Comparison of ENCODE assay signal across 8 cellular contexts in genomic region chr19:12840091-12841079, GRCh38. TPM values are rescaled to one million over a fixed set of nuclear protein-coding genes. Genes with fewer than 3 reads are reported as not detected.
DNase-seq lines count a peak whose midpoint lies in the region; ATAC-seq, FAIRE-seq and TF ChIP-seq lines count a peak whose summit lies in the region.

No MANE protein-coding gene starts in this region.

- FAIRE-seq in GM12878 (lab: Jason Lieb, UNC) = peak; percentile 7

- H3K4me1 ChIP-seq in A673 (ENCODE audit: insufficient read depth, low read length, poor library complexity, severe bottlenecking) (peaks cover 13% of the 10 kb centered on the region), OCI-LY1 (ENCODE audit: insufficient read depth, low read length, severe bottlenecking) (peaks cover 43% of the 10 kb centered on the region), GM12878 (ENCODE audit: control insufficient read depth, insufficient read depth, low read length) (peaks cover 7% of the 10 kb centered on the region; the same call in 1 of the 2 replicates)

- WGBS in GM12878 (ENCODE audit: insufficient coverage, insufficient replicate concordance, low lambda C conversion rate, missing lambda C conversion rate) = 38% methylated on average over 43 of the region's 43 CpGs

- H3K27ac ChIP-seq in A673 (ENCODE audit: low read depth, low read length, poor library complexity, severe bottlenecking) = peak overlapping the region; percentile 11
- peak overlapping the region; percentile 75 for H3K27ac ChIP-seq in OCI-LY1 (ENCODE audit: low read depth, low read length, poor library complexity, severe bottlenecking)
- no peak overlapping the region for H3K27ac ChIP-seq in GM12878 (ENCODE audit: control insufficient read depth, insufficient read depth)

- RAD21 ChIA-PET in GM12878 (lab: Charles Lee; ENCODE audit: unreplicated experiment) = no interaction called here

- BruUV-seq in A673 (replicated peaks; lab: Mats Ljungman, UMichigan) (no TSS peak), GM12878 (replicated peaks; lab: Mats Ljungman, UMichigan) (no TSS peak)

- H3K9ac ChIP-seq in OCI-LY1 (ENCODE audit: low read length) (no peak overlapping the region), GM12878 (ENCODE audit: control insufficient read depth, insufficient read depth, low read length) (no peak overlapping the region)

- in situ Hi-C loops in GM12878 (cut with MboI) = no loop called here

- peak overlapping the region; percentile 64 for H3K4me2 ChIP-seq in OCI-LY1 (ENCODE audit: low read length)
- peak overlapping the region; percentile 15 for H3K4me2 ChIP-seq in GM12878 (ENCODE audit: control insufficient read depth, insufficient read depth)

- H3K4me3 ChIP-seq in A673 (ENCODE audit: low read depth, low read length, poor library complexity, severe bottlenecking) (peak overlapping the region; percentile 29), OCI-LY1 (ENCODE audit: low read depth, low read length, poor library complexity, severe bottlenecking) (no peak overlapping the region), GM12878 (peak overlapping the region; percentile 51; the same call in 1 of the 2 replicates)

- peak; percentile 65 for ATAC-seq in GM12878

- SMC1A ChIA-PET in GM12878 (lab: Charles Lee; ENCODE audit: uncharacterized antibody, unreplicated experiment) = no interaction called here

- TF ChIP-seq CTCF in A673 (conservative IDR thresholded peaks at IDR 0.05; ENCODE audit: low read depth, low read length) = no peak
- TF ChIP-seq CTCF in GM10266 (IDR thresholded peaks at IDR 0.05; ENCODE audit: control insufficient read depth, insufficient read depth, low read depth, missing control alignments) = no peak
- TF ChIP-seq CTCF in OCI-LY1 (IDR thresholded peaks at IDR 0.05; ENCODE audit: low read length) = no peak
- no peak for TF ChIP-seq CTCF in GM12878 (IDR thresholded peaks at IDR 0.05 in 2 of 3, conservative IDR thresholded peaks at IDR 0.05 in 1 of 3; ENCODE audit: control insufficient read depth in 2 of 3, extremely low read depth in 1 of 3, insufficient read depth in 1 of 3, low read depth in 3 of 3, low read length in 3 of 3)

- POLR2A ChIA-PET in A673 (lab: Charles Lee; ENCODE audit: low non-redundant PET) (no interaction called here), GM12878 (lab: Charles Lee) (no interaction called here)

- no peaks in the 10 kb centered on the region for H3K79me2 ChIP-seq in OCI-LY1 (ENCODE audit: insufficient read depth, low read length)
- no peaks in the 10 kb centered on the region for H3K79me2 ChIP-seq in GM12878 (ENCODE audit: control insufficient read depth, insufficient read depth, low read length)

- CTCF ChIA-PET in A673 (lab: Charles Lee) (no interaction called here), GM12878 (lab: Yijun Ruan, JAX) (no interaction called here)

- 0 out of 2 replicates have a peak, but pooled peaks cover 7% of the 10 kb centered on the region for H3F3A ChIP-seq in OCI-LY1 (ENCODE audit: insufficient read depth, low read length)

- H3K27me3 ChIP-seq in A673 (replicated peaks; ENCODE audit: insufficient read depth, low read depth, low read length, poor library complexity) (no peaks in the 10 kb centered on the region), OCI-LY1 (ENCODE audit: insufficient read depth, low read length) (no peaks in the 10 kb centered on the region), GM12878 (replicated peaks in 1 of 2; ENCODE audit: control insufficient read depth in 2 of 2, insufficient read depth in 2 of 2, low read length in 1 of 2) (peaks cover 0 to 26% of the 10 kb centered on the region in 2 experiments)

- H2AFZ ChIP-seq in OCI-LY1 (ENCODE audit: low read length) (no peak overlapping the region), GM12878 (ENCODE audit: control insufficient read depth, low read depth, low read length) (peak overlapping the region; percentile 25; the same call in 1 of the 2 replicates)

- DNase-seq in A673 (ENCODE audit: low spot score) (peak; percentile 91), GM10266 (ENCODE audit: extremely low spot score) (peak; percentile 79), GM12878 (ENCODE audit: low read depth, low spot score) (no peak), iris pigment epithelial cell (ENCODE audit: low read depth) (peak; percentile 78), GM19240 (ENCODE audit: insufficient read length, low spot score) (no peak), Ammon's horn (ENCODE audit: low spot score) (no peak)
- peak; percentile 47 to 64 (median 61) for DNase-seq in stimulated activated CD4-positive, alpha-beta T cell treated with anti-CD3 and anti-CD28 coated beads, TNF-alpha, amount 100 ng/mL, for 48 hours (ENCODE audit: low read depth in 3 of 3)

- no peak for TF ChIP-seq EP300 in GM12878 (IDR thresholded peaks at IDR 0.05; ENCODE audit: borderline replicate concordance in 1 of 2, control insufficient read depth in 1 of 2, low read depth in 2 of 2, low read length in 2 of 2)

- TF ChIP-seq RAD21 in GM12878 (IDR thresholded peaks at IDR 0.05; ENCODE audit: insufficient read depth, low read depth, low read length) = no peak

- H4K20me1 ChIP-seq in OCI-LY1 (ENCODE audit: insufficient read depth, low read length) = no peaks in the 10 kb centered on the region
- H4K20me1 ChIP-seq in GM12878 (ENCODE audit: control insufficient read depth, insufficient read depth) = no peaks in the 10 kb centered on the region; the same call in 1 of the 2 replicates

- H3K36me3 ChIP-seq in A673 (ENCODE audit: insufficient read depth, low read length, poor library complexity, severe bottlenecking) (no peaks in the 10 kb centered on the region), OCI-LY1 (ENCODE audit: insufficient read depth, low read length) (peaks cover 35% of the 10 kb centered on the region), GM12878 (ENCODE audit: control insufficient read depth in 2 of 2, insufficient read depth in 2 of 2, low read length in 1 of 2) (no peaks in the 10 kb centered on the region)

- intact Hi-C loops in A673 (cut with micrococcal nuclease; ENCODE audit: unreplicated experiment) (no loop called here), GM12878 (cut with micrococcal nuclease; ENCODE audit: unreplicated experiment) (no loop called here)

- H3K9me3 ChIP-seq in A673 (ENCODE audit: low read depth, low read length, poor library complexity, severe bottlenecking) = no peaks in the 10 kb centered on the region
- H3K9me3 ChIP-seq in OCI-LY1 (ENCODE audit: low read length) = no peaks in the 10 kb centered on the region
- no peaks in the 10 kb centered on the region; the same call in 1 of the 3 replicates for H3K9me3 ChIP-seq in GM12878 (replicated peaks; ENCODE audit: control insufficient read depth, insufficient read depth, low read length)

- H3K9me2 ChIP-seq in OCI-LY1 (ENCODE audit: low read depth, low read length) = no peaks in the 10 kb centered on the region

- no peak for TF ChIP-seq POLR2A in GM12878 (IDR thresholded peaks at IDR 0.05; ENCODE audit: low read depth, low read length)

RNA-seq across cellular contexts. Expression of gene MAST1, which starts 2.1 kb away (rescaled TPM):
- total RNA-seq in A673 (2021) = 22.2 and 26.7 TPM in 2 replicates
- total RNA-seq in GM12878 (2013; cell fraction: nucleolus; rRNA removed) = 4.0 and 4.9 TPM in 2 replicates
- total RNA-seq in GM12878 (2014; rRNA removed) = 0.11 and 0.79 TPM in 2 replicates
- total RNA-seq in GM12878 (2014; rRNA removed; fragmentation: Illumina TruSeq; extraction: Trizol) = 0.18 and 0.23 TPM in 2 replicates
- total RNA-seq in GM12878 (2021) = 0.44 and 0.85 TPM in 2 replicates
- polyA plus RNA-seq in GM12878 (2011; ENCODE audit: low read depth) = 0.73 TPM
- 0.10 and 0.57 TPM in 2 replicates for polyA plus RNA-seq in GM12878 (2011; rRNA removed)
- polyA plus RNA-seq in GM12878 (2011; cell fraction: cytosol; rRNA removed) = 0.10 and 0.15 TPM in 2 replicates
- polyA plus RNA-seq in GM12878 (2011; cell fraction: nucleus; rRNA removed) = 0.54 and 1.0 TPM in 2 replicates
- 1.1 TPM in 2 replicates for polyA plus RNA-seq in GM12878 (2012)
- polyA plus RNA-seq in GM12878 (2014; fragmentation: Illumina TruSeq; extraction: Trizol) = 0.38 TPM in 1 of 2 replicates, not detected in the other
- polyA plus RNA-seq in GM12878 (2014; fragmentation: Nextera tagmentation; extraction: Ambion mirVana) = under 1 TPM in 1 of 2 experiments, not detected in 1; 0.08 TPM
- polyA plus RNA-seq in GM12878 (2014; rRNA removed) = 0.68 and 1.3 TPM in 2 replicates
- under 1 TPM; 0.33 to 0.54 TPM for polyA plus RNA-seq in GM12878 (2016; fragmentation: Nextera tagmentation; extraction: Ambion mirVana)
- polyA minus RNA-seq in GM12878 (2011; rRNA and poly(A)+ RNA removed) = 0.41 TPM in 1 of 2 replicates, not detected in the other
- polyA minus RNA-seq in GM12878 (2011; cell fraction: cytosol; rRNA and poly(A)+ RNA removed) = not detected in 2 replicates
- polyA minus RNA-seq in GM12878 (2011; cell fraction: nucleus; rRNA and poly(A)+ RNA removed) = 0.60 TPM in 1 of 2 replicates, not detected in the other

RNA-seq across cellular contexts. Expression of gene RTBDN, which starts 6.0 kb away (rescaled TPM):
- total RNA-seq in A673 (2021) (1.4 TPM in 1 of 2 replicates, not detected in the other), GM12878 (2014; rRNA removed) (0.45 and 0.87 TPM in 2 replicates), GM12878 (2014; rRNA removed; fragmentation: Illumina TruSeq; extraction: Trizol) (not detected in 2 replicates), GM12878 (2021) (not detected in 2 replicates)
- not detected in 2 replicates for total RNA-seq in GM12878 (2013; cell fraction: nucleolus; rRNA removed)
- not detected for polyA plus RNA-seq in GM12878 (2011; ENCODE audit: low read depth)
- polyA plus RNA-seq in GM12878 (2011; rRNA removed) (not detected in 2 replicates), GM12878 (2014; fragmentation: Illumina TruSeq; extraction: Trizol) (not detected in 2 replicates), GM12878 (2014; fragmentation: Nextera tagmentation; extraction: Ambion mirVana) (not detected), GM12878 (2014; rRNA removed) (not detected in 2 replicates), GM12878 (2016; fragmentation: Nextera tagmentation; extraction: Ambion mirVana) (not detected)
- not detected in 2 replicates for polyA plus RNA-seq in GM12878 (2011; cell fraction: cytosol; rRNA removed)
- not detected in 2 replicates for polyA plus RNA-seq in GM12878 (2011; cell fraction: nucleus; rRNA removed)
- not detected in 2 replicates for polyA plus RNA-seq in GM12878 (2012)
- not detected in 2 replicates for polyA minus RNA-seq in GM12878 (2011; rRNA and poly(A)+ RNA removed)
- not detected in 2 replicates for polyA minus RNA-seq in GM12878 (2011; cell fraction: cytosol; rRNA and poly(A)+ RNA removed)
- polyA minus RNA-seq in GM12878 (2011; cell fraction: nucleus; rRNA and poly(A)+ RNA removed) = not detected in 2 replicates

RNA-seq across cellular contexts. Expression of gene RNASEH2A, which starts 34.0 kb away (rescaled TPM):
- total RNA-seq in A673 (2021) (97.7 and 99.7 TPM in 2 replicates), GM12878 (2014; rRNA removed) (41.7 and 46.9 TPM in 2 replicates), GM12878 (2014; rRNA removed; fragmentation: Illumina TruSeq; extraction: Trizol) (35.2 and 39.6 TPM in 2 replicates), GM12878 (2021) (41.2 and 43.8 TPM in 2 replicates)
- total RNA-seq in GM12878 (2013; cell fraction: nucleolus; rRNA removed) = 11.0 and 13.0 TPM in 2 replicates
- 10.0 TPM for polyA plus RNA-seq in GM12878 (2011; ENCODE audit: low read depth)
- polyA plus RNA-seq in GM12878 (2011; rRNA removed) (20.3 and 35.4 TPM in 2 replicates), GM12878 (2014; fragmentation: Illumina TruSeq; extraction: Trizol) (10.4 and 30.7 TPM in 2 replicates), GM12878 (2014; fragmentation: Nextera tagmentation; extraction: Ambion mirVana) (10 to 100 TPM; 17.4 to 19.1 TPM), GM12878 (2014; rRNA removed) (54.4 and 65.3 TPM in 2 replicates), GM12878 (2016; fragmentation: Nextera tagmentation; extraction: Ambion mirVana) (100 to 1,000 TPM in 1 of 2 experiments, 10 to 100 TPM in 1; 95.0 to 103 TPM)
- 72.8 and 73.4 TPM in 2 replicates for polyA plus RNA-seq in GM12878 (2011; cell fraction: cytosol; rRNA removed)
- 36.7 and 45.4 TPM in 2 replicates for polyA plus RNA-seq in GM12878 (2011; cell fraction: nucleus; rRNA removed)
- 24.3 and 28.4 TPM in 2 replicates for polyA plus RNA-seq in GM12878 (2012)
- polyA minus RNA-seq in GM12878 (2011; rRNA and poly(A)+ RNA removed) = 43.2 and 60.1 TPM in 2 replicates
- 21.4 and 24.6 TPM in 2 replicates for polyA minus RNA-seq in GM12878 (2011; cell fraction: cytosol; rRNA and poly(A)+ RNA removed)
- polyA minus RNA-seq in GM12878 (2011; cell fraction: nucleus; rRNA and poly(A)+ RNA removed) = 9.1 and 17.9 TPM in 2 replicates

RNA-seq across cellular contexts. Expression of gene THSD8, which starts 38.5 kb away (rescaled TPM):
- total RNA-seq in A673 (2021) = 45.2 and 53.4 TPM in 2 replicates
- total RNA-seq in GM12878 (2013; cell fraction: nucleolus; rRNA removed) = not detected in 2 replicates
- not detected in 2 replicates for total RNA-seq in GM12878 (2014; rRNA removed)
- 0.69 TPM in 1 of 2 replicates, not detected in the other for total RNA-seq in GM12878 (2014; rRNA removed; fragmentation: Illumina TruSeq; extraction: Trizol)
- total RNA-seq in GM12878 (2021) = 25.1 and 30.0 TPM in 2 replicates
- 3.9 TPM for polyA plus RNA-seq in GM12878 (2011; ENCODE audit: low read depth)
- polyA plus RNA-seq in GM12878 (2011; rRNA removed) = 5.6 and 8.8 TPM in 2 replicates
- 0.33 and 0.57 TPM in 2 replicates for polyA plus RNA-seq in GM12878 (2011; cell fraction: cytosol; rRNA removed)
- 0.19 TPM in 1 of 2 replicates, not detected in the other for polyA plus RNA-seq in GM12878 (2011; cell fraction: nucleus; rRNA removed)
- 7.8 and 13.1 TPM in 2 replicates for polyA plus RNA-seq in GM12878 (2012)
- 10.9 and 12.5 TPM in 2 replicates for polyA plus RNA-seq in GM12878 (2014; fragmentation: Illumina TruSeq; extraction: Trizol)
- polyA plus RNA-seq in GM12878 (2014; fragmentation: Nextera tagmentation; extraction: Ambion mirVana) = 10 to 100 TPM; 10.5 to 30.6 TPM
- 0.11 and 0.24 TPM in 2 replicates for polyA plus RNA-seq in GM12878 (2014; rRNA removed)
- 10 to 100 TPM; 30.6 to 32.3 TPM for polyA plus RNA-seq in GM12878 (2016; fragmentation: Nextera tagmentation; extraction: Ambion mirVana)
- 1.5 TPM in 1 of 2 replicates, not detected in the other for polyA minus RNA-seq in GM12878 (2011; rRNA and poly(A)+ RNA removed)
- polyA minus RNA-seq in GM12878 (2011; cell fraction: cytosol; rRNA and poly(A)+ RNA removed) = not detected in 2 replicates
- not detected in 2 replicates for polyA minus RNA-seq in GM12878 (2011; cell fraction: nucleus; rRNA and poly(A)+ RNA removed)

RNA-seq across cellular contexts. Expression of gene PRDX2, which starts 38.8 kb away (rescaled TPM):
- 406 and 429 TPM in 2 replicates for total RNA-seq in A673 (2021)
- total RNA-seq in GM12878 (2013; cell fraction: nucleolus; rRNA removed) = 52.5 and 53.2 TPM in 2 replicates
- 367 and 392 TPM in 2 replicates for total RNA-seq in GM12878 (2014; rRNA removed)
- 230 and 258 TPM in 2 replicates for total RNA-seq in GM12878 (2014; rRNA removed; fragmentation: Illumina TruSeq; extraction: Trizol)
- 274 and 279 TPM in 2 replicates for total RNA-seq in GM12878 (2021)
- polyA plus RNA-seq in GM12878 (2011; ENCODE audit: low read depth) = 150 TPM
- polyA plus RNA-seq in GM12878 (2011; rRNA removed) = 45.7 and 93.0 TPM in 2 replicates
- 234 and 251 TPM in 2 replicates for polyA plus RNA-seq in GM12878 (2011; cell fraction: cytosol; rRNA removed)
- 136 and 184 TPM in 2 replicates for polyA plus RNA-seq in GM12878 (2011; cell fraction: nucleus; rRNA removed)
- 214 and 229 TPM in 2 replicates for polyA plus RNA-seq in GM12878 (2012)
- 110 and 338 TPM in 2 replicates for polyA plus RNA-seq in GM12878 (2014; fragmentation: Illumina TruSeq; extraction: Trizol)
- 100 to 1,000 TPM; 670 to 812 TPM for polyA plus RNA-seq in GM12878 (2014; fragmentation: Nextera tagmentation; extraction: Ambion mirVana)
- polyA plus RNA-seq in GM12878 (2014; rRNA removed) = 327 and 338 TPM in 2 replicates
- 100 to 1,000 TPM; 349 to 384 TPM for polyA plus RNA-seq in GM12878 (2016; fragmentation: Nextera tagmentation; extraction: Ambion mirVana)
- polyA minus RNA-seq in GM12878 (2011; rRNA and poly(A)+ RNA removed) = 69.4 and 109 TPM in 2 replicates
- 53.4 and 56.9 TPM in 2 replicates for polyA minus RNA-seq in GM12878 (2011; cell fraction: cytosol; rRNA and poly(A)+ RNA removed)
- 26.4 and 43.7 TPM in 2 replicates for polyA minus RNA-seq in GM12878 (2011; cell fraction: nucleus; rRNA and poly(A)+ RNA removed)

Comparison
In these comparisons a context has a peak if more than half of its experiments do, and no peak if none do; other contexts are left out.
1. DNase-seq: peak in A673 (single experiment), GM10266 (single experiment), iris pigment epithelial cell (single experiment) and stimulated activated CD4-positive, alpha-beta T cell treated with anti-CD3 and anti-CD28 coated beads, TNF-alpha, amount 100 ng/mL, for 48 hours (3 of 3); none in GM12878 (single experiment), GM19240 (single experiment) and Ammon's horn (single experiment).